ENCODE assay signal across 25 cellular contexts in the genomic region with DNA sequence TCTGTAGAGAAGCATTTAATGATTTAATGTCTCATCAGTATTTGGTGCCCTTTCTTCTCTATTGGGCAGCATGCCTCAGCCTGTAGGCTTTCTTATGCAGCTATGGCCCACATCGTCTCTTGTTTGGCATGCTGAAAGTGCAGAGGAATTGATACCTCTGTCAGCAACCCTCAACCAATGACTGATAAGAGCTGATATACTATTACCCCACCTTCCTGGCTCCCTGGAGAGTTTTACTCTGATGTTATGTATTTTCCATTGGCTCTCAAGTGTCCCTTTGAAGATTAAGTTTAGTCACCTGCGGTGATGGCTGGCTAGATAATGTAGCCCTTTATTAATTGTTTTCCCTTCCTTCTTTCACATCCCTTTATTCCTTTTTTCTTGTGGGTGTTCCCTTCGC. TPM values are rescaled to one million over a fixed set of nuclear protein-coding genes. Genes with fewer than 3 reads are reported as not detected.
DNase-seq lines count a peak whose midpoint lies in the region; FAIRE-seq and TF ChIP-seq lines count a peak whose summit lies in the region.
"Had no signal": no experiment of that assay in that cellular context is flagged by ENCODE, and none has a peak within 500 bp of the region (broad histone marks: within the 10 kb centered on the region; RNA-seq: fewer than 3 reads in every experiment).

No MANE protein-coding gene starts in this region.

- no peak overlapping the region for H3K23ac ChIP-seq in H1 (ENCODE audit: insufficient read length)

- TF ChIP-seq POLR2A in H1 (IDR thresholded peaks at IDR 0.05; ENCODE audit: control extremely low read depth in 1 of 2, low read depth in 2 of 2, low read length in 2 of 2): no peak

- H2BK20ac ChIP-seq in H1 (ENCODE audit: low read length): no peak overlapping the region

- intact Hi-C loops in kidney (cut with DNase I): no loop called here

- H3K4me1 ChIP-seq in H1 (replicated peaks in 1 of 4; ENCODE audit: control insufficient read depth in 3 of 4, insufficient read depth in 4 of 4, low read length in 3 of 4) (peaks cover 0 to 3% (median under 1%) of the 10 kb centered on the region in 4 experiments; a peak in 2 of 7 replicates), iPS DF 6.9 (ENCODE audit: control insufficient read depth, insufficient read depth, low read length) (peaks cover 1% of the 10 kb centered on the region; the same call in 1 of the 2 replicates), kidney (ENCODE audit: control insufficient read depth in 1 of 2, insufficient read depth in 1 of 2, low read depth in 1 of 2, low read length in 2 of 2) (no peaks in the 10 kb centered on the region)
- H3K4me1 ChIP-seq: HAP-1, SJSA1 had no signal

- DNase-seq in H7 (peak; percentile 39), H1 (ENCODE audit: low read depth in 1 of 2, low spot score in 2 of 2) (peak in 1 of 2 experiments; percentile 17), iPS DF 6.9 (ENCODE audit: low read depth, low spot score) (peak; percentile 9), kidney (no peak), hypothalamus (lab: John Stamatoyannopoulos, UW) (no peak), glomerular visceral epithelial cell (ENCODE audit: extremely low spot score) (no peak)
- DNase-seq in activated CD4-positive, alpha-beta T cell treated with anti-CD3 and anti-CD28 coated beads for 48 hours: no peak
- DNase-seq: CD8-positive, alpha-beta memory T cell; DMS 273 treated with DMSO at 0.1 percent for 48 hours; DMS79 treated with DMSO at 0.1 percent for 48 hours; MM.1S; NCI-H2029; NCI-H2227 treated with DMSO at 0.1 percent for 48 hours; NCI-H526 treated with DMSO at 0.1 percent for 48 hours; PC-9 had no signal

- H3K27me3 ChIP-seq in H7 (ENCODE audit: control insufficient read depth, insufficient read depth, low read length): no peaks in the 10 kb centered on the region
- H3K27me3 ChIP-seq in H1 (replicated peaks in 1 of 4; ENCODE audit: control insufficient read depth in 3 of 4, extremely low read depth in 1 of 4, insufficient read depth in 3 of 4, low read length in 3 of 4): no peaks in the 10 kb centered on the region
- H3K27me3 ChIP-seq in iPS DF 6.9 (ENCODE audit: control insufficient read depth, insufficient read depth, low read length): no peaks in the 10 kb centered on the region
- H3K27me3 ChIP-seq: SJSA1 had no signal

- no peak overlapping the region for H3K18ac ChIP-seq in H1 (ENCODE audit: extremely low read depth, low read length)

- H4K20me1 ChIP-seq in H1 (replicated peaks in 1 of 2; ENCODE audit: control insufficient read depth in 1 of 2, insufficient read depth in 2 of 2, low read length in 2 of 2): no peaks in the 10 kb centered on the region

- H4K91ac ChIP-seq in H1 (replicated peaks; ENCODE audit: insufficient read length, low read length): no peak overlapping the region

- H3K79me2 ChIP-seq in H1 (ENCODE audit: control insufficient read depth in 1 of 2, insufficient read depth in 2 of 2, low read length in 2 of 2): no peaks in the 10 kb centered on the region

- H2BK12ac ChIP-seq in H1 (ENCODE audit: low read depth, low read length): no peak overlapping the region

- H3K4me2 ChIP-seq in H1 (ENCODE audit: insufficient read depth in 1 of 2, low read depth in 2 of 2, low read length in 2 of 2): no peak overlapping the region
- H3K4me2 ChIP-seq: KMS-11, PC-9 had no signal

- CTCF ChIA-PET in H1 (lab: Charles Lee; ENCODE audit: partially characterized antibody): no interaction called here

- H2AK5ac ChIP-seq in H1 (ENCODE audit: low read depth, low read length): no peak overlapping the region

- H3K4me3 ChIP-seq in H7 (ENCODE audit: insufficient read depth, low read depth, low read length) (no peak overlapping the region), H1 (ENCODE audit: extremely low read depth in 1 of 4, insufficient read depth in 2 of 4, low read depth in 3 of 4, low read length in 4 of 4) (no peak overlapping the region), iPS DF 6.9 (ENCODE audit: low read length) (no peak overlapping the region), kidney (ENCODE audit: low read length in 2 of 2) (no peak overlapping the region)
- H3K4me3 ChIP-seq: HAP-1, PC-9, SJSA1 had no signal

- no peak; a peak in 1 of 3 replicates for TF ChIP-seq EP300 in H1 (IDR thresholded peaks at IDR 0.05; ENCODE audit: borderline replicate concordance in 1 of 2, low read depth in 2 of 2, low read length in 2 of 2)

- H3K36me3 ChIP-seq in H7 (replicated peaks; ENCODE audit: control insufficient read depth, insufficient read depth, low read length): no peaks in the 10 kb centered on the region
- H3K36me3 ChIP-seq in H1 (ENCODE audit: control insufficient read depth in 2 of 4, insufficient read depth in 4 of 4, low read length in 3 of 4): no peaks in the 10 kb centered on the region
- H3K36me3 ChIP-seq in iPS DF 6.9 (ENCODE audit: control insufficient read depth, insufficient read depth, low read length): no peaks in the 10 kb centered on the region
- H3K36me3 ChIP-seq in kidney (ENCODE audit: control insufficient read depth in 1 of 2, insufficient read depth in 2 of 2, low read length in 2 of 2): no peaks in the 10 kb centered on the region
- H3K36me3 ChIP-seq: HAP-1, SJSA1 had no signal

- WGBS in H1 (ENCODE audit: extremely low coverage in 1 of 2, insufficient coverage in 1 of 2, insufficient read length in 1 of 2, insufficient replicate concordance in 2 of 2, low coverage in 1 of 2, low lambda C conversion rate in 2 of 2, missing lambda C conversion rate in 1 of 2), 2 experiments: 81% methylated on average over 3 of the region's 3 CpGs; no CpG with 5 or more reads in 1 of the 2 experiments
- no CpG with 5 or more reads among the region's 3 CpGs for WGBS in iPS DF 6.9 (ENCODE audit: insufficient coverage, insufficient read length)

- no peak for TF ChIP-seq RAD21 in H1 (IDR thresholded peaks at IDR 0.05 in 1 of 2, conservative IDR thresholded peaks at IDR 0.05 in 1 of 2; ENCODE audit: low read depth in 2 of 2, low read length in 2 of 2)

- H3K27ac ChIP-seq in H1 (ENCODE audit: low read depth, low read length) (no peak overlapping the region), iPS DF 6.9 (ENCODE audit: low read length) (no peak overlapping the region), kidney (ENCODE audit: low read depth in 2 of 2, low read length in 2 of 2) (no peak overlapping the region)
- H3K27ac ChIP-seq: KMS-11, PC-9, SJSA1 had no signal

- POLR2A ChIA-PET in H1 (lab: Charles Lee; ENCODE audit: partially characterized antibody): no interaction called here

- no peak overlapping the region for H4K8ac ChIP-seq in H1 (ENCODE audit: extremely low read depth, insufficient read depth, low read length)

- no peaks in the 10 kb centered on the region for H3K9me3 ChIP-seq in H1 (ENCODE audit: insufficient read depth in 2 of 2, low read depth in 1 of 2, low read length in 1 of 2)
- H3K9me3 ChIP-seq in iPS DF 6.9 (ENCODE audit: control insufficient read depth, insufficient read depth, low read length): no peaks in the 10 kb centered on the region
- no peaks in the 10 kb centered on the region for H3K9me3 ChIP-seq in kidney (ENCODE audit: control insufficient read depth in 1 of 2, low read length in 2 of 2)
- H3K9me3 ChIP-seq: HAP-1, SJSA1 had no signal

- no peaks in the 10 kb centered on the region for H3K79me1 ChIP-seq in H1 (ENCODE audit: low read depth, low read length)

- H3K9ac ChIP-seq in H1 (replicated peaks in 1 of 4; ENCODE audit: extremely low read depth in 1 of 4, low read depth in 3 of 4, low read length in 3 of 4) (no peak overlapping the region), kidney (ENCODE audit: low read length in 2 of 2) (no peak overlapping the region)
- H3K9ac ChIP-seq: KMS-11 had no signal

- H3K23me2 ChIP-seq in H1 (ENCODE audit: low read depth, low read length): no peaks in the 10 kb centered on the region

- H3K4ac ChIP-seq in H1 (replicated peaks; ENCODE audit: insufficient read length, low read depth, low read length): no peak overlapping the region

- H2AFZ ChIP-seq in H1 (ENCODE audit: low read length): no peak overlapping the region
- H2AFZ ChIP-seq: PC-9 had no signal

- H4K5ac ChIP-seq in H1 (ENCODE audit: insufficient read length, low read depth, low read length): no peak overlapping the region

- no peak overlapping the region for H2BK5ac ChIP-seq in H1 (ENCODE audit: low read depth, low read length)

- H3K14ac ChIP-seq in H1 (ENCODE audit: insufficient read length): no peak overlapping the region

- no peak overlapping the region for H2BK120ac ChIP-seq in H1 (replicated peaks; ENCODE audit: low read depth, low read length)

- FAIRE-seq in H1 (lab: Jason Lieb, UNC): peak; percentile 77
- no peak for FAIRE-seq in kidney (lab: Jason Lieb, UNC)
- FAIRE-seq: GM18507 had no signal

- no peak overlapping the region for H3K56ac ChIP-seq in H1 (replicated peaks; ENCODE audit: insufficient read length, low read depth, low read length)

- no peak for TF ChIP-seq CTCF in H1 (IDR thresholded peaks at IDR 0.05; ENCODE audit: control extremely low read depth in 1 of 3, insufficient read depth in 1 of 3, low read depth in 1 of 3, low read length in 3 of 3)
- no peak for TF ChIP-seq CTCF in kidney (IDR thresholded peaks at IDR 0.05; ENCODE audit: borderline replicate concordance, extremely low read depth, insufficient read depth)

- H2BK15ac ChIP-seq in H1 (ENCODE audit: low read length): no peak overlapping the region

RNA-seq across cellular contexts. Expression of a gene that starts 41.2 kb away (rescaled TPM):
- not detected in 2 replicates for total RNA-seq in H7 (2014; rRNA removed; shearing (Covaris generic))
- total RNA-seq in H1 (2021; fragmentation: NEBNext Ultra II Directional; extraction: Animal tissue kit (Norgen Biotek cat#: 25700)): not detected in 2 replicates
- polyA plus RNA-seq in H1 (2011; rRNA removed) (not detected in 2 replicates), kidney (ENCODE audit: insufficient read depth, low read depth, low replicate concordance) (not detected)
- polyA plus RNA-seq in H1 (2011; cell fraction: cytosol; rRNA removed): not detected
- polyA plus RNA-seq in H1 (2011; cell fraction: nucleus; rRNA removed): not detected
- polyA plus RNA-seq in H1 (2012, experiment 1 of 2): not detected in 4 replicates
- polyA plus RNA-seq in H1 (2012, experiment 2 of 2): not detected
- polyA plus RNA-seq in H1 (2013, experiment 1 of 2): not detected
- not detected for polyA plus RNA-seq in H1 (2013, experiment 2 of 2)
- not detected in 2 replicates for polyA minus RNA-seq in H1 (2011; rRNA and poly(A)+ RNA removed)
- not detected for polyA minus RNA-seq in H1 (2011; cell fraction: cytosol; rRNA and poly(A)+ RNA removed)
- not detected for polyA minus RNA-seq in H1 (2011; cell fraction: nucleus; rRNA and poly(A)+ RNA removed)
- not detected for total RNA-seq in kidney
- total RNA-seq: A673; CD8-positive, alpha-beta memory T cell; NCI-H460; PC-9; Right ventricle myocardium inferior; RPMI7951; SJSA1 had no signal
- polyA plus RNA-seq: CD14-positive monocyte; CD8-positive, alpha-beta memory T cell; IgD-negative memory B cell had no signal

Comparison
In these comparisons a context has a peak if more than half of its experiments do, and no peak if none do; other contexts are left out.
1. DNase-seq: peak in H7 (single experiment) and iPS DF 6.9 (single experiment); none in activated CD4-positive, alpha-beta T cell treated with anti-CD3 and anti-CD28 coated beads for 48 hours (single experiment), kidney (single experiment), hypothalamus (0 of 51) and glomerular visceral epithelial cell (single experiment).